Comparison of ENCODE assay signal across 1 cellular context in the genomic region with DNA sequence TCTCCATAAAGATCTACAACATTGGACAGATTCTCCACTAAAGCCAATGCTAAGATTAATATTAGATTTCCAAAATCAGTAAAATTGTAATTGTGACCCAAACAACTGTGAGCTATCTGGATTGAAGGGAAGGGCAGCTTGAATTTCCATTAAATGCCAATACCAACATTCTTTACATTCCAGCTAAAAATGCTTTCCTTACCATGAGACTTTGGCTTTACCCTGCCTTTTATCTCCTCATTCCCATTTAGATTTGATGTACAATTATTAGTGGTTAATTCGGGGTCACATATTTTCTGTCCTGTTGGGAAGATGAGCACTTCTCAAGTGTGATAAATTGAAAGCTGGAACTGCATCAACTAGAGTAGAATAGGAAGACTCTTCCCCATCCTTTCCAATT.
A peak's percentile ranks its signal among the peaks of the same experiment; 100 is the strongest.
TF ChIP-seq lines count a peak whose summit lies in the region.

No MANE protein-coding gene starts in this region.

TF ChIP-seq in SK-N-SH, 30 proteins besides CTCF, POLR2A, EP300 and RAD21:
- TF ChIP-seq NRF1 (IDR thresholded peaks at IDR 0.05; ENCODE audit: low read depth, low read length): no peak
- no peak for TF ChIP-seq JUND (IDR thresholded peaks at IDR 0.05)
- peak; percentile 35 for TF ChIP-seq TCF12 (IDR thresholded peaks at IDR 0.05)
- 0 out of 2 replicates have a peak, but pooled peaks have one; percentile 32 for TF ChIP-seq TEAD4 (IDR thresholded peaks at IDR 0.05; ENCODE audit: borderline replicate concordance, insufficient read depth)
- TF ChIP-seq RXRA (IDR thresholded peaks at IDR 0.05; ENCODE audit: borderline replicate concordance, low read depth): peak; percentile 31; the same call in 1 of the 2 replicates
